ENCODE assay signal across 8 cellular contexts in genomic region chr3:90091557-90091956, GRCh38.
DNase-seq lines count a peak whose midpoint lies in the region; ATAC-seq and TF ChIP-seq lines count a peak whose summit lies in the region.

No MANE protein-coding gene starts in this region.

- peaks cover 22% of the 10 kb centered on the region for H3K4me1 Mint-ChIP-seq in nephron

- peak; percentile 79 for ATAC-seq in HG02884 (IDR thresholded peaks at IDR 0.05; ENCODE audit: unreplicated experiment)
- no peak for ATAC-seq in GM18517 (IDR thresholded peaks at IDR 0.05; ENCODE audit: unreplicated experiment)

- H3K4me3 Mint-ChIP-seq in nephron = peak overlapping the region in 1 of 3 experiments; percentile 67

- DNase-seq in ELR (ENCODE audit: low read depth) = peak; percentile 14
- DNase-seq in NCI-H69 (lab: John Stamatoyannopoulos, UW) = peak; percentile 65
- peak; percentile 2 for DNase-seq in dermis blood vessel endothelial cell
- no peak for DNase-seq in GOT3 (lab: John Stamatoyannopoulos, UW)
- no peak for DNase-seq in NCI-H345 treated with DMSO at 0.1 percent for 48 hours (lab: John Stamatoyannopoulos, UW; ENCODE audit: unreplicated experiment)

- no peaks in the 10 kb centered on the region for H3K9me3 Mint-ChIP-seq in nephron

- TF ChIP-seq CTCF in nephron (IDR thresholded peaks at IDR 0.05; ENCODE audit: unreplicated experiment in 3 of 3) = peak; percentile 61 to 76 (median 72)

- H3K27me3 Mint-ChIP-seq in nephron (ENCODE audit: low read depth) = no peaks in the 10 kb centered on the region

- no peak overlapping the region for H3K27ac Mint-ChIP-seq in nephron

- no peaks in the 10 kb centered on the region for H3K36me3 Mint-ChIP-seq in nephron (ENCODE audit: low read depth)

Comparison
In these comparisons a context has a peak if more than half of its experiments do, and no peak if none do; other contexts are left out.
1. DNase-seq: peak in ELR (single experiment), NCI-H69 (single experiment) and dermis blood vessel endothelial cell (single experiment); none in GOT3 (single experiment) and NCI-H345 treated with DMSO at 0.1 percent for 48 hours (single experiment).